In the genomic region with DNA sequence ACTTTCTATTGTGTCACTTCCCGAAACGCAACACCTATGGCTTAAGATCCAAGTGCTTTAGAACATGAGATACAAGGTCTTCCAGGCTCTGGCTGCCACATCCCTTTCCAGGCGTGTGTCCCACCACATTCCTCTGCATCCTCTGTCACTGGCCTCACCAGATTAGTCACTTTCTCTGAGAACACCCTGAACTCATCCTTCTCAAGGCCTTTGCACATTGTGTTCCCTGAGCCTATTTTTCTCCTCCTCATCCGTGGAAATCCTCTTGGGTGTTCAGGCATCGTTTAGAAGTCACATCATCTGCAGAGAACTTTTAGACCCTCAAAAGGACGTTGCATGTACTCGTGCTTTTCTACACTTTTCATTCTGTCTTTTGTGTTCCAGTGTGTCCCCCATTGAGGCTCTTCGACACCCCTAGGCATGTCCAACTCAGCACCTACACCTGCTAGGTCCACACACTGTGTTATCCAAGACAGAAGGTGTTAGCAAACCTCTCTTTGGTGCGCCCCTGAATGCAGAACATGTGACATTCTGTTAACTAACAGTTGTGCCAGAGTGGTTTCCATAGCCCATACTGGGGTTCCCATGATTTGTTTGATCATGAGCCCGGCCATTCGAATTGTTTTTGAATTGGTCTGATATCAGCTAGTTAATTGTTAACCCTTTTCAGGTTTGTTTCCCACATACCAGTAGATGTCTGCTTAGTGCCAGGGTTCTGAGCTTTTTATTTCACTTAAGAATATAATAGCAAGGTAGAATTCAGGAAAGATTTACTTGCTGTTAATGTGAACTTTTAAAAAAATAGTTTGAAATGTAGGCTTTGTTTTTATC, we compare ENCODE assay signal across 11 cellular contexts.
DNase-seq lines count a peak whose midpoint lies in the region; ATAC-seq and TF ChIP-seq lines count a peak whose summit lies in the region.
"Had no signal": no experiment of that assay in that cellular context is flagged by ENCODE, and none has a peak within 500 bp of the region (broad histone marks: within the 10 kb centered on the region; RNA-seq: fewer than 3 reads in every experiment).

No MANE protein-coding gene starts in this region.

- H3K36me3 Mint-ChIP-seq in progenitor cell of endocrine pancreas (ENCODE audit: insufficient read depth) = peaks cover 10% of the 10 kb centered on the region

- TF ChIP-seq CTCF in ascending aorta (IDR thresholded peaks at IDR 0.05) (no peak), heart left ventricle (IDR thresholded peaks at IDR 0.05) (no peak), progenitor cell of endocrine pancreas (IDR thresholded peaks at IDR 0.05; ENCODE audit: unreplicated experiment) (no peak)

- H3K27ac Mint-ChIP-seq in progenitor cell of endocrine pancreas = peak overlapping the region; percentile 57

- H3K4me3 ChIP-seq in ascending aorta (peak overlapping the region; percentile 27 to 63), heart left ventricle (no peak overlapping the region)
- H3K4me3 ChIP-seq: K562 had no signal

- TF ChIP-seq POLR2A in heart left ventricle (IDR thresholded peaks at IDR 0.05) = peak in 1 of 2 donors; percentile 28

- ATAC-seq in heart left ventricle (peak; percentile 77 to 91 (median 90)), HG03045 (IDR thresholded peaks at IDR 0.05; ENCODE audit: unreplicated experiment) (no peak), GM21381 (IDR thresholded peaks at IDR 0.05; ENCODE audit: unreplicated experiment) (no peak)
- ATAC-seq: K562 had no signal

- intact Hi-C loops in ascending aorta (cut with DNase I) = loop anchor here (2.0 kb wide), 1 partner anchor 66 kb away; the partner anchor contains the start of gene LPP
- intact Hi-C loops in heart left ventricle (cut with DNase I) = loop anchor here in 1 of 10 donors (5.0 kb wide), 1 partner anchor 41 kb away; no protein-coding TSS in a partner anchor

- peak; percentile 85 for DNase-seq in AG08395 (ENCODE audit: low spot score)
- peak in 1 of 2 donors; percentile 89 for DNase-seq in ascending aorta (ENCODE audit: low spot score in 2 of 2)
- peak in 1 of 5 donors; percentile 76 for DNase-seq in heart left ventricle
- no peak for DNase-seq in progenitor cell of endocrine pancreas (ENCODE audit: low spot score, unreplicated experiment)
- DNase-seq in NCI-H748 (lab: John Stamatoyannopoulos, UW; ENCODE audit: unreplicated experiment) = no peak
- DNase-seq in epidermal melanocyte (ENCODE audit: insufficient read length, low spot score) = no peak
- DNase-seq: hypothalamus had no signal

- peaks cover 11% of the 10 kb centered on the region for H3K9me3 Mint-ChIP-seq in progenitor cell of endocrine pancreas (ENCODE audit: low read depth)

- no peaks in the 10 kb centered on the region for H3K27me3 ChIP-seq in ascending aorta
- no peaks in the 10 kb centered on the region for H3K27me3 ChIP-seq in heart left ventricle

- no peaks in the 10 kb centered on the region for H3K27me3 Mint-ChIP-seq in progenitor cell of endocrine pancreas

- peaks cover 5 to 18% of the 10 kb centered on the region in 2 donors for H3K36me3 ChIP-seq in ascending aorta
- H3K36me3 ChIP-seq in heart left ventricle = peaks cover 0 to 6% (median 0%) of the 10 kb centered on the region in 9 donors

- peaks cover 56% of the 10 kb centered on the region for H3K4me1 Mint-ChIP-seq in progenitor cell of endocrine pancreas (ENCODE audit: low read depth)

- WGBS in heart left ventricle, 4 donors = 63 to 68% (median 66%) methylated on average over 11 of the region's 11 CpGs

- H3K27ac ChIP-seq in ascending aorta (peak overlapping the region; percentile 92 to 96), heart left ventricle (peak overlapping the region; percentile 32 to 90 (median 66))

- H3K4me3 Mint-ChIP-seq in progenitor cell of endocrine pancreas (ENCODE audit: low read depth) = no peak overlapping the region
- H3K4me3 Mint-ChIP-seq: neural crest cell had no signal

- H3K9me3 ChIP-seq in ascending aorta (no peaks in the 10 kb centered on the region), heart left ventricle (no peaks in the 10 kb centered on the region)

- H3K4me1 ChIP-seq in ascending aorta (peaks cover 6 to 54% of the 10 kb centered on the region in 2 donors), heart left ventricle (peaks cover 0 to 77% (median 47%) of the 10 kb centered on the region in 12 donors)

Comparison
In these comparisons a context has a peak if more than half of its experiments do, and no peak if none do; other contexts are left out.
1. H3K4me3 ChIP-seq: peak in ascending aorta (2 of 2); none in heart left ventricle (0 of 12).
2. ATAC-seq: peak in heart left ventricle (4 of 4); none in HG03045 (single experiment) and GM21381 (single experiment).